23 cellular contexts compared by ENCODE assay signal in genomic region chr7:18902892-18903291, GRCh38.
"Had no signal": no experiment of that assay in that cellular context is flagged by ENCODE, and none has a peak within 500 bp of the region (broad histone marks: within the 10 kb centered on the region; RNA-seq: fewer than 3 reads in every experiment).

No MANE protein-coding gene starts in this region.

- H3K4me1 Mint-ChIP-seq: immature natural killer cell; naive thymus-derived CD8-positive, alpha-beta T cell; stimulated activated naive CD8-positive, alpha-beta T cell treated with anti-CD3 and anti-CD28 coated beads, Interleukin-15, amount 100 ng/mL, for 72 hours had no signal

- H3K27ac Mint-ChIP-seq: effector memory CD8-positive, alpha-beta T cell; immature natural killer cell; naive thymus-derived CD8-positive, alpha-beta T cell; nephron progenitor cell; stimulated activated naive CD8-positive, alpha-beta T cell treated with anti-CD3 and anti-CD28 coated beads, Interleukin-15, amount 100 ng/mL, for 72 hours had no signal

- H3K9me3 Mint-ChIP-seq: stimulated activated naive CD8-positive, alpha-beta T cell treated with anti-CD3 and anti-CD28 coated beads, Interleukin-15, amount 100 ng/mL, for 72 hours had no signal

- H3K36me3 ChIP-seq: prostate gland, right atrium auricular region, thyroid gland, vagina had no signal

- H3K27me3 ChIP-seq: right atrium auricular region, thyroid gland, vagina had no signal

- H3K36me3 Mint-ChIP-seq: naive thymus-derived CD8-positive, alpha-beta T cell had no signal

- H3K4me1 ChIP-seq: prostate gland, right atrium auricular region, vagina had no signal

- H3K9me3 ChIP-seq: prostate gland, right atrium auricular region, thyroid gland, vagina had no signal

- H3K27me3 Mint-ChIP-seq: effector memory CD8-positive, alpha-beta T cell; naive thymus-derived CD8-positive, alpha-beta T cell; stimulated activated naive CD8-positive, alpha-beta T cell treated with anti-CD3 and anti-CD28 coated beads, Interleukin-15, amount 100 ng/mL, for 72 hours had no signal

- DNase-seq: dermis blood vessel endothelial cell; effector memory CD8-positive, alpha-beta T cell; hypothalamus; immature natural killer cell; islet precursor cell; left ventricle myocardium superior; naive thymus-derived CD8-positive, alpha-beta T cell; nephron progenitor cell; nucleus accumbens; stimulated activated CD4-positive, alpha-beta T cell treated with anti-CD3 and anti-CD28 coated beads, Interleukin-12 subunit alpha, Interleukin-12 subunit beta, amount 100 ng/mL, for 4 hours; stimulated activated CD4-positive, alpha-beta T cell treated with anti-CD3 and anti-CD28 coated beads, Interleukin-1b, Interleukin-23, amount 100 ng/mL, for 48 hours; stimulated activated CD4-positive, alpha-beta T cell treated with anti-CD3 and anti-CD28 coated beads, Interleukin-4, amount 100 ng/mL, for 1 hour; stimulated activated CD8-positive, alpha-beta memory T cell treated with anti-CD3 and anti-CD28 coated beads, Interleukin-4, amount 100 ng/mL, for 48 hours; stimulated activated naive CD4-positive, alpha-beta T cell; stimulated activated naive CD8-positive, alpha-beta T cell treated with anti-CD3 and anti-CD28 coated beads, Interleukin-15, amount 100 ng/mL, for 72 hours; thyroid gland; trophoblast cell had no signal

- H3K27ac ChIP-seq: coronary artery, prostate gland, right atrium auricular region, thyroid gland, vagina had no signal

- ATAC-seq: effector memory CD8-positive, alpha-beta T cell; naive thymus-derived CD8-positive, alpha-beta T cell; stimulated activated naive CD8-positive, alpha-beta T cell treated with anti-CD3 and anti-CD28 coated beads, Interleukin-15, amount 100 ng/mL, for 72 hours had no signal

- H3K4me3 ChIP-seq: coronary artery, lung, prostate gland, right atrium auricular region, smooth muscle cell, thyroid gland, vagina had no signal

- H3K4me3 Mint-ChIP-seq: effector memory CD8-positive, alpha-beta T cell; immature natural killer cell; naive thymus-derived CD8-positive, alpha-beta T cell; nephron progenitor cell; stimulated activated naive CD8-positive, alpha-beta T cell treated with anti-CD3 and anti-CD28 coated beads, Interleukin-15, amount 100 ng/mL, for 72 hours had no signal
